In genomic region chr7:46970131-46970430, GRCh38 we compare ENCODE assay signal across 15 cellular contexts.
DNase-seq lines count a peak whose midpoint lies in the region; ATAC-seq and TF ChIP-seq lines count a peak whose summit lies in the region.
"Had no signal": no experiment of that assay in that cellular context is flagged by ENCODE, and none has a peak within 500 bp of the region (broad histone marks: within the 10 kb centered on the region; RNA-seq: fewer than 3 reads in every experiment).

No MANE protein-coding gene starts in this region.

- H3K36me3 ChIP-seq in breast epithelium (no peaks in the 10 kb centered on the region), body of pancreas (replicated peaks in 1 of 2; ENCODE audit: insufficient read depth in 1 of 2, low read depth in 2 of 2) (no peaks in the 10 kb centered on the region), neuronal stem cell (replicated peaks in 1 of 2; ENCODE audit: control insufficient read depth in 2 of 2, insufficient read depth in 2 of 2, low read length in 2 of 2) (no peaks in the 10 kb centered on the region), transverse colon (no peaks in the 10 kb centered on the region), testis (ENCODE audit: low read depth, missing control alignments) (no peaks in the 10 kb centered on the region)
- H3K36me3 ChIP-seq: BLaER1 had no signal

- CTCF ChIA-PET in MCF 10A (lab: Yijun Ruan, JAX), result interaction anchor here (0.8 kb wide), 1 partner anchor 1052 kb away, joined by 4 read pairs; no protein-coding TSS in a partner anchor

- no peak overlapping the region for H3K23ac ChIP-seq in neuronal stem cell (ENCODE audit: low read depth, low read length, poor library complexity)

- no peak overlapping the region for H3K4me2 ChIP-seq in neuronal stem cell (ENCODE audit: insufficient read depth, low read length, poor library complexity, severe bottlenecking)
- H3K4me2 ChIP-seq: BLaER1 had no signal

- TF ChIP-seq CTCF in MCF 10A (IDR thresholded peaks at IDR 0.05; ENCODE audit: unreplicated experiment), result no peak
- no peak for TF ChIP-seq CTCF in breast epithelium (IDR thresholded peaks at IDR 0.05)
- TF ChIP-seq CTCF in body of pancreas (IDR thresholded peaks at IDR 0.05), result no peak
- no peak for TF ChIP-seq CTCF in transverse colon (IDR thresholded peaks at IDR 0.05)
- TF ChIP-seq CTCF in testis (IDR thresholded peaks at IDR 0.05), result no peak

- peak overlapping the region; percentile 2 for H2AFZ ChIP-seq in neuronal stem cell (ENCODE audit: low read length)

- no peak for ATAC-seq in body of pancreas
- ATAC-seq in activated CD4-positive, CD25-positive, alpha-beta regulatory T cell treated with anti-CD3 and anti-CD28 coated beads, Interleukin-2, amount 50 U/mL, for 24 hours, result no peak
- no peak for ATAC-seq in GM19397 (IDR thresholded peaks at IDR 0.05; ENCODE audit: unreplicated experiment)

- H3K36me3 Mint-ChIP-seq in MCF 10A (ENCODE audit: insufficient read depth, unreplicated experiment), result no peaks in the 10 kb centered on the region
- H3K36me3 Mint-ChIP-seq: CD8-positive, alpha-beta memory T cell had no signal

- no peak overlapping the region for H2BK120ac ChIP-seq in neuronal stem cell (ENCODE audit: low read depth, low read length)

- H2BK15ac ChIP-seq in neuronal stem cell (ENCODE audit: low read length), result no peak overlapping the region

- no peak overlapping the region for H2BK5ac ChIP-seq in neuronal stem cell (ENCODE audit: low read length)

- no peak overlapping the region for H4K91ac ChIP-seq in neuronal stem cell (ENCODE audit: low read depth, low read length, poor library complexity)

- intact Hi-C loops in MCF 10A (cut with micrococcal nuclease), result no loop called here
- intact Hi-C loops in breast epithelium (cut with DNase I; ENCODE audit: low total_unique reads), result no loop called here
- intact Hi-C loops in body of pancreas (cut with DNase I), result no loop called here
- intact Hi-C loops in transverse colon (cut with DNase I; ENCODE audit: low total_unique reads), result no loop called here
- intact Hi-C loops in testis (cut with DNase I; ENCODE audit: low total_unique reads), result no loop called here

- H3K4me3 ChIP-seq in breast epithelium (no peak overlapping the region), body of pancreas (no peak overlapping the region), neuronal stem cell (ENCODE audit: low read length in 2 of 2) (no peak overlapping the region), transverse colon (peak overlapping the region in 2 of 4 donors; percentile 16 to 34), testis (peak overlapping the region in 1 of 2 donors; percentile 2)
- H3K4me3 ChIP-seq: BLaER1 had no signal

- no peak overlapping the region for H2BK12ac ChIP-seq in neuronal stem cell (ENCODE audit: low read length)

- no peaks in the 10 kb centered on the region for H3K79me1 ChIP-seq in neuronal stem cell (ENCODE audit: low read depth, low read length)

- no peak overlapping the region for H2AK5ac ChIP-seq in neuronal stem cell (ENCODE audit: low read depth, low read length)

- no peak overlapping the region for H4K8ac ChIP-seq in neuronal stem cell (ENCODE audit: low read depth, low read length)

- H3K27me3 ChIP-seq in breast epithelium (no peaks in the 10 kb centered on the region), body of pancreas (no peaks in the 10 kb centered on the region), neuronal stem cell (ENCODE audit: control insufficient read depth in 3 of 3, insufficient read depth in 3 of 3, low read depth in 1 of 3, low read length in 3 of 3) (no peaks in the 10 kb centered on the region), transverse colon (no peaks in the 10 kb centered on the region), testis (no peaks in the 10 kb centered on the region)
- H3K27me3 ChIP-seq: BLaER1 had no signal

- no peak overlapping the region for H3K9ac ChIP-seq in neuronal stem cell (ENCODE audit: low read depth, low read length, poor library complexity)
- H3K9ac ChIP-seq: BLaER1 had no signal

- peaks cover 6% of the 10 kb centered on the region for H3K9me3 Mint-ChIP-seq in MCF 10A (ENCODE audit: unreplicated experiment)

- H3K27me3 Mint-ChIP-seq in MCF 10A (ENCODE audit: insufficient read depth, unreplicated experiment), result no peaks in the 10 kb centered on the region
- H3K27me3 Mint-ChIP-seq: CD8-positive, alpha-beta memory T cell had no signal

- no peak for TF ChIP-seq EP300 in transverse colon (IDR thresholded peaks at IDR 0.05; ENCODE audit: low read depth)

- in situ Hi-C loops in transverse colon (cut with MboI; ENCODE audit: low pct_ligation_motif_present in 1 of 4, low pct_unique_long_range_greater_than_20kb in 1 of 4, low sequenced_read_pairs in 3 of 4), result no loop called here

- no peak overlapping the region for H3K14ac ChIP-seq in neuronal stem cell (ENCODE audit: low read length)

- H3K4me1 ChIP-seq in breast epithelium (no peaks in the 10 kb centered on the region), body of pancreas (no peaks in the 10 kb centered on the region), neuronal stem cell (ENCODE audit: control insufficient read depth in 2 of 2, insufficient read depth in 1 of 2, low read depth in 1 of 2, low read length in 2 of 2) (peaks cover 0 to 9% of the 10 kb centered on the region in 2 donors), transverse colon (peaks cover 0 to 5% (median 0%) of the 10 kb centered on the region in 4 donors), testis (no peaks in the 10 kb centered on the region)
- H3K4me1 ChIP-seq: BLaER1 had no signal

- no peak overlapping the region for H3K18ac ChIP-seq in neuronal stem cell (ENCODE audit: low read length)

- H3K4ac ChIP-seq in neuronal stem cell (ENCODE audit: low read length), result no peak overlapping the region

- H3K4me3 Mint-ChIP-seq in MCF 10A (ENCODE audit: unreplicated experiment), result no peak overlapping the region
- H3K4me3 Mint-ChIP-seq: CD8-positive, alpha-beta memory T cell; H9 had no signal

- H3K4me1 Mint-ChIP-seq in MCF 10A (ENCODE audit: insufficient read depth, unreplicated experiment), result peaks cover 32% of the 10 kb centered on the region
- H3K4me1 Mint-ChIP-seq: CD8-positive, alpha-beta memory T cell; H9 had no signal

- POLR2A ChIA-PET in MCF 10A (lab: Yijun Ruan, JAX), result interaction anchor here (0.7 to 1.6 kb wide), 6 partner anchors 11 to 40 kb away, joined by 3 to 5 read pairs (median 4); no protein-coding TSS in a partner anchor

- no TSS peak for BruUV-seq in MCF 10A (replicated peaks; lab: Mats Ljungman, UMichigan)

- H3K27ac ChIP-seq in breast epithelium (no peak overlapping the region), body of pancreas (peak overlapping the region in 3 of 4 donors; percentile 66 to 75 (median 68)), neuronal stem cell (replicated peaks; ENCODE audit: low read length) (no peak overlapping the region), transverse colon (peak overlapping the region; percentile 77 to 84 (median 80)), testis (no peak overlapping the region)
- H3K27ac ChIP-seq: 22Rv1, BLaER1 had no signal

- no peak for TF ChIP-seq POLR2A in breast epithelium (IDR thresholded peaks at IDR 0.05)
- no peak for TF ChIP-seq POLR2A in body of pancreas (IDR thresholded peaks at IDR 0.05)
- TF ChIP-seq POLR2A in transverse colon (IDR thresholded peaks at IDR 0.05), result no peak
- TF ChIP-seq POLR2A in testis (IDR thresholded peaks at IDR 0.05), result no peak

- WGBS in body of pancreas, 2 donors, result 59 to 70% methylated on average over 5 of the region's 5 CpGs
- no CpG with 5 or more reads among the region's 5 CpGs for WGBS in neuronal stem cell (ENCODE audit: extremely low coverage in 2 of 2, insufficient read length in 2 of 2, insufficient replicate concordance in 1 of 2), 2 donors
- WGBS in transverse colon (ENCODE audit: low coverage in 1 of 2), 2 donors, result 33 to 42% methylated on average over 3 to 5 of the region's 5 CpGs
- 61 to 68% methylated on average over 5 of the region's 5 CpGs for WGBS in testis, 2 donors

- peak overlapping the region; percentile 82 for H3K27ac Mint-ChIP-seq in MCF 10A (ENCODE audit: low read depth, unreplicated experiment)
- H3K27ac Mint-ChIP-seq: CD8-positive, alpha-beta memory T cell had no signal

- H3K9me3 ChIP-seq in breast epithelium (peaks cover 4 to 11% of the 10 kb centered on the region in 2 donors), body of pancreas (no peaks in the 10 kb centered on the region), neuronal stem cell (replicated peaks in 1 of 2; ENCODE audit: control insufficient read depth in 2 of 2, insufficient read depth in 1 of 2, low read depth in 1 of 2, low read length in 2 of 2) (no peaks in the 10 kb centered on the region), transverse colon (peaks cover 9 to 15% of the 10 kb centered on the region in 2 donors), testis (no peaks in the 10 kb centered on the region)

- no peak for DNase-seq in MCF 10A (ENCODE audit: unreplicated experiment)
- no peak for DNase-seq in breast epithelium (ENCODE audit: low spot score in 2 of 2)
- DNase-seq in body of pancreas, result no peak
- no peak for DNase-seq in neuronal stem cell (ENCODE audit: low spot score)
- DNase-seq in transverse colon, result no peak
- no peak for DNase-seq in testis
- DNase-seq: AML-193; CD8-positive, alpha-beta memory T cell; DMS 273 treated with DMSO at 0.1 percent for 48 hours; GOT3; H9 had no signal

Comparison
In these comparisons a context has a peak if more than half of its experiments do, and no peak if none do; other contexts are left out.
1. H3K27ac ChIP-seq: peak in body of pancreas (3 of 4) and transverse colon (4 of 4); none in breast epithelium (0 of 2), neuronal stem cell (single experiment) and testis (0 of 2).